14 cellular contexts compared by ENCODE assay signal in genomic region chr22:44391481-44392445, GRCh38.
DNase-seq lines count a peak whose midpoint lies in the region; ATAC-seq and TF ChIP-seq lines count a peak whose summit lies in the region.
"Had no signal": no experiment of that assay in that cellular context is flagged by ENCODE, and none has a peak within 500 bp of the region (broad histone marks: within the 10 kb centered on the region; RNA-seq: fewer than 3 reads in every experiment).

No MANE protein-coding gene starts in this region.

- no peaks in the 10 kb centered on the region for H3K36me3 ChIP-seq in sigmoid colon
- H3K36me3 ChIP-seq in effector memory CD4-positive, alpha-beta T cell (ENCODE audit: control insufficient read depth, insufficient read depth, low read length): no peaks in the 10 kb centered on the region

- DNase-seq in NCI-H748 (lab: John Stamatoyannopoulos, UW; ENCODE audit: unreplicated experiment) (peak; percentile 40), NCI-H748 treated with DMSO at 0.1 percent for 48 hours (lab: John Stamatoyannopoulos, UW) (no peak), NCI-H2196 treated with DMSO at 0.1 percent for 48 hours (lab: John Stamatoyannopoulos, UW; ENCODE audit: unreplicated experiment) (peak; percentile 10), islet precursor cell (peak; percentile 52), sigmoid colon (peak; percentile 50), NCI-H510A treated with DMSO at 0.1 percent for 48 hours (lab: John Stamatoyannopoulos, UW) (no peak)
- no peak for DNase-seq in effector memory CD4-positive, alpha-beta T cell
- DNase-seq: activated T-cell treated with anti-CD3 and anti-CD28 coated beads for 4 hours; GDM1; naive thymus-derived CD4-positive, alpha-beta T cell; NCI-H446 treated with DMSO at 0.1 percent for 48 hours; stimulated activated naive CD4-positive, alpha-beta T cell had no signal

- H3K4me3 ChIP-seq in sigmoid colon: no peak overlapping the region
- no peak overlapping the region for H3K4me3 ChIP-seq in effector memory CD4-positive, alpha-beta T cell (ENCODE audit: insufficient read depth, low read depth, low read length, poor library complexity, severe bottlenecking)
- H3K4me3 ChIP-seq: A549 had no signal

- intact Hi-C loops in sigmoid colon (cut with DNase I): no loop called here

- no peak overlapping the region for H3K27ac ChIP-seq in sigmoid colon
- H3K27ac ChIP-seq in effector memory CD4-positive, alpha-beta T cell (ENCODE audit: insufficient read depth, low read length, poor library complexity, severe bottlenecking): no peak overlapping the region

- no peak for TF ChIP-seq CTCF in sigmoid colon (IDR thresholded peaks at IDR 0.05)

- no peak for TF ChIP-seq POLR2A in sigmoid colon (IDR thresholded peaks at IDR 0.05)

- H3K4me1 ChIP-seq in sigmoid colon: no peaks in the 10 kb centered on the region
- H3K4me1 ChIP-seq in effector memory CD4-positive, alpha-beta T cell (ENCODE audit: control insufficient read depth, insufficient read depth, low read length, poor library complexity, severe bottlenecking): no peaks in the 10 kb centered on the region

- H3K9me3 ChIP-seq in sigmoid colon: no peaks in the 10 kb centered on the region
- no peaks in the 10 kb centered on the region for H3K9me3 ChIP-seq in effector memory CD4-positive, alpha-beta T cell (ENCODE audit: control insufficient read depth, low read length)
- H3K9me3 ChIP-seq: A549 had no signal

- no peaks in the 10 kb centered on the region for H3K27me3 ChIP-seq in sigmoid colon
- H3K27me3 ChIP-seq in effector memory CD4-positive, alpha-beta T cell (replicated peaks; ENCODE audit: control insufficient read depth, insufficient read depth, low read length, poor library complexity, severe bottlenecking): no peaks in the 10 kb centered on the region

- no peak for ATAC-seq in HG03469 (IDR thresholded peaks at IDR 0.05; ENCODE audit: unreplicated experiment)
- ATAC-seq: A549; naive thymus-derived CD4-positive, alpha-beta T cell had no signal

- 55 to 71% methylated on average over 23 of the region's 23 CpGs for WGBS in sigmoid colon, 2 donors

- TF ChIP-seq EP300 in sigmoid colon (IDR thresholded peaks at IDR 0.05): no peak

Comparison
In these comparisons a context has a peak if more than half of its experiments do, and no peak if none do; other contexts are left out.
1. DNase-seq: peak in NCI-H748 (single experiment), NCI-H2196 treated with DMSO at 0.1 percent for 48 hours (single experiment), islet precursor cell (single experiment) and sigmoid colon (single experiment); none in NCI-H748 treated with DMSO at 0.1 percent for 48 hours (single experiment), effector memory CD4-positive, alpha-beta T cell (0 of 3) and NCI-H510A treated with DMSO at 0.1 percent for 48 hours (single experiment).